Comparison of ENCODE assay signal across 8 cellular contexts in genomic region chr14:23306113-23306411, GRCh38. TPM values are rescaled to one million over a fixed set of nuclear protein-coding genes. Genes with fewer than 3 reads are reported as not detected.
A peak's percentile ranks its signal among the peaks of the same experiment; 100 is the strongest.
DNase-seq lines count a peak whose midpoint lies in the region; ATAC-seq, FAIRE-seq and TF ChIP-seq lines count a peak whose summit lies in the region.

No MANE protein-coding gene starts in this region.

- whole genome bisulfite sequencing in sigmoid colon, 2 donors, result 9 to 30% methylated on average over 3 of the region's 3 CpGs
- WGBS in lower leg skin, 2 donors, result 27 to 28% methylated on average over 3 of the region's 3 CpGs

- ATAC-seq in foreskin keratinocyte, result no peak

- peak overlapping the region; percentile 62; the same call in 1 of the 2 replicates for H3K27ac ChIP-seq in SJCRH30
- peak overlapping the region; percentile 90 for H3K27ac ChIP-seq in foreskin keratinocyte
- peak overlapping the region; percentile 86 to 90 (median 88) for H3K27ac ChIP-seq in sigmoid colon

- no peaks in the 10 kb centered on the region; the same call in 1 of the 2 replicates for H3K4me1 ChIP-seq in SJCRH30
- peaks cover 9% of the 10 kb centered on the region for H3K4me1 ChIP-seq in foreskin keratinocyte
- peaks cover 0 to 54% (median 49%) of the 10 kb centered on the region in 4 donors for H3K4me1 ChIP-seq in sigmoid colon

- TF ChIP-seq CTCF in GM12875 (IDR thresholded peaks at IDR 0.05; ENCODE audit: borderline replicate concordance, insufficient read depth, low read depth, low read length) (no peak), foreskin keratinocyte (conservative IDR thresholded peaks at IDR 0.05) (no peak), sigmoid colon (IDR thresholded peaks at IDR 0.05) (no peak), lower leg skin (IDR thresholded peaks at IDR 0.05) (no peak)

- intact Hi-C loops in sigmoid colon (cut with DNase I), result loop anchor here (2.0 to 10.0 kb wide), 4 partner anchors 15 to 839 kb away; partner anchors contain the start of genes ACIN1, C14orf119, EMC9 and PABPN1
- intact Hi-C loops in lower leg skin (cut with DNase I; ENCODE audit: low total_unique reads), result no loop called here

- H3K9me3 ChIP-seq in SJCRH30 (replicated peaks) (no peaks in the 10 kb centered on the region), sigmoid colon (no peaks in the 10 kb centered on the region)

- DNase-seq in SJCRH30, result no peak
- no peak for DNase-seq in foreskin keratinocyte
- DNase-seq in sigmoid colon, result no peak
- no peak for DNase-seq in lower leg skin (ENCODE audit: low spot score in 2 of 2)
- no peak for DNase-seq in ureter (ENCODE audit: low spot score)
- DNase-seq in frontal cortex (ENCODE audit: low spot score in 2 of 2), result no peak
- no peak for DNase-seq in DMS 273 treated with DMSO at 0.1 percent for 48 hours (lab: John Stamatoyannopoulos, UW)

- H3K36me3 ChIP-seq in SJCRH30 (peaks cover 15% of the 10 kb centered on the region), sigmoid colon (peaks cover 0 to 27% (median 3%) of the 10 kb centered on the region in 4 donors)

- TF ChIP-seq EP300 in sigmoid colon (IDR thresholded peaks at IDR 0.05), result no peak

- TF ChIP-seq POLR2A in sigmoid colon (IDR thresholded peaks at IDR 0.05) (no peak), lower leg skin (IDR thresholded peaks at IDR 0.05) (no peak)

- H3K27me3 ChIP-seq in SJCRH30 (no peaks in the 10 kb centered on the region), foreskin keratinocyte (no peaks in the 10 kb centered on the region), sigmoid colon (no peaks in the 10 kb centered on the region)

- no peak for FAIRE-seq in frontal cortex (lab: Jason Lieb, UNC)

- peak overlapping the region; percentile 67 for H3K4me3 ChIP-seq in GM12875 (ENCODE audit: low read depth, low read length)
- peak overlapping the region; percentile 73 for H3K4me3 ChIP-seq in SJCRH30
- peak overlapping the region; percentile 63 to 86 (median 78) for H3K4me3 ChIP-seq in sigmoid colon
- no peak overlapping the region for H3K4me3 ChIP-seq in lower leg skin (ENCODE audit: low read depth, poor library complexity, severe bottlenecking)

RNA-seq across cellular contexts. Expression of gene BCL2L2, which starts 0.6 kb away (rescaled TPM):
- 19.0 and 22.3 TPM in 2 replicates for total RNA-seq in SJCRH30 (2014; rRNA removed; shearing (Covaris generic))
- 29.1 and 30.6 TPM in 2 replicates for total RNA-seq in foreskin keratinocyte
- 16.4 and 18.1 TPM in 2 replicates for polyA plus RNA-seq in foreskin keratinocyte
- 100 to 1,000 TPM in 2 of 4 donors, 10 to 100 TPM in 2; 75.9 to 118 (median 101) TPM for total RNA-seq in sigmoid colon
- 10 to 100 TPM; 57.0 to 63.3 (median 61.9) TPM for polyA plus RNA-seq in sigmoid colon
- total RNA-seq in lower leg skin, result 10 to 100 TPM; 41.5 to 72.2 (median 68.3) TPM
- total RNA-seq in ureter, result 51.1 TPM
- total RNA-seq in frontal cortex, result 10.6 TPM

RNA-seq across cellular contexts. Expression of gene PPP1R3E, which starts 3.4 kb away (rescaled TPM):
- 6.6 and 9.7 TPM in 2 replicates for total RNA-seq in SJCRH30 (2014; rRNA removed; shearing (Covaris generic))
- total RNA-seq in foreskin keratinocyte (2.3 and 2.6 TPM in 2 replicates), sigmoid colon (10 to 100 TPM in 1 of 4 donors, 1 to 10 TPM in 3; 4.5 to 10.7 (median 8.9) TPM), lower leg skin (10 to 100 TPM in 1 of 4 donors, 1 to 10 TPM in 3; 7.9 to 14.4 (median 8.6) TPM), ureter (28.2 TPM), frontal cortex (4.5 TPM)
- polyA plus RNA-seq in foreskin keratinocyte (2.7 and 3.4 TPM in 2 replicates), sigmoid colon (10 to 100 TPM in 1 of 3 donors, 1 to 10 TPM in 2; 2.5 to 12.9 (median 3.6) TPM)

RNA-seq across cellular contexts. Expression of gene PABPN1, which starts 15.2 kb away (rescaled TPM):
- total RNA-seq in SJCRH30 (2014; rRNA removed; shearing (Covaris generic)), result 129 and 141 TPM in 2 replicates
- 81.4 and 84.3 TPM in 2 replicates for total RNA-seq in foreskin keratinocyte
- 140 and 149 TPM in 2 replicates for polyA plus RNA-seq in foreskin keratinocyte
- total RNA-seq in sigmoid colon, result 10 to 100 TPM; 38.3 to 71.5 (median 48.3) TPM
- polyA plus RNA-seq in sigmoid colon, result 100 to 1,000 TPM in 1 of 3 donors, 10 to 100 TPM in 2; 69.1 to 137 (median 76.3) TPM
- 10 to 100 TPM; 25.5 to 65.8 (median 39.9) TPM for total RNA-seq in lower leg skin
- 178 TPM for total RNA-seq in ureter
- total RNA-seq in frontal cortex, result 70.1 TPM

RNA-seq across cellular contexts. Expression of gene HOMEZ, which starts 20.1 kb away (rescaled TPM):
- total RNA-seq in SJCRH30 (2014; rRNA removed; shearing (Covaris generic)), result 10.4 and 11.2 TPM in 2 replicates
- total RNA-seq in foreskin keratinocyte, result 25.0 and 27.2 TPM in 2 replicates
- polyA plus RNA-seq in foreskin keratinocyte, result 23.5 and 24.8 TPM in 2 replicates
- 10 to 100 TPM in 1 of 4 donors, 1 to 10 TPM in 3; 5.4 to 10.5 (median 6.1) TPM for total RNA-seq in sigmoid colon
- polyA plus RNA-seq in sigmoid colon, result 10 to 100 TPM in 1 of 3 donors, 1 to 10 TPM in 2; 6.0 to 12.0 (median 6.5) TPM
- 1 to 10 TPM; 5.3 to 9.7 (median 8.5) TPM for total RNA-seq in lower leg skin
- 32.7 TPM for total RNA-seq in ureter
- total RNA-seq in frontal cortex, result 2.0 TPM

RNA-seq across cellular contexts. Expression of gene SLC22A17, which starts 46.6 kb away (rescaled TPM):
- 2.7 and 2.8 TPM in 2 replicates for total RNA-seq in SJCRH30 (2014; rRNA removed; shearing (Covaris generic))
- total RNA-seq in foreskin keratinocyte (5.0 and 8.0 TPM in 2 replicates), sigmoid colon (10 to 100 TPM; 18.1 to 38.8 (median 26.3) TPM), lower leg skin (10 to 100 TPM; 16.1 to 33.0 (median 17.9) TPM), ureter (35.3 TPM), frontal cortex (154 TPM)
- polyA plus RNA-seq in foreskin keratinocyte (5.9 and 8.2 TPM in 2 replicates), sigmoid colon (10 to 100 TPM in 1 of 3 donors, under 1 TPM in 2; 0.60 to 10.6 (median 0.92) TPM)
